In the genomic region with DNA sequence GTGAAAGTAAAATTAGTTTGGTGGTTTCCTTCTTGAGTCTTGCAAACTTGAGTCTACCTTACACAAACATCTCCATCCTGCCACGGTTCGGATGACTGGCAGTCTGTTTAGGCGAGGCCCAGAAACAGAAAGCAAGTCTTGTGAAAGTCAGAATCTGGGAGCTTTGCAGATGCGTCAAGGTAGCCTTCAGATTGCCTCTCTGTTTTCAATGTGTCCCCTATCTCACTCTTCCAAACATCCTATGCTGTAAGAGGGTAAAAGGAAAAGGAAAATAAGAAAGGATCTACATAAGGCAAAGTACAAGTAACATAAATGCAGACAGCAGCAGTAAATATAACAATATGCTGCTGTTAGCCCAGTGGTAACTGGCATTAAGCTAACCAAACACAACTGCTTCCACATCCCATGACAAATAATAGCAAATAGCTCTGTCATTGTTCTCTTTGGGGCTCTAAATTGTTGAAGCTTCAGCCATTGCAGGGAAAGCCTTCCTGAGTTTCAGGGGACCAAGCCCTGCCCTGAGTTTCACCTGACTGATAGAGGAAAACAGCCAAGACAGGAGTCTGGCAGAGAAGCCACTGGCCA, we compare ENCODE assay signal across 9 cellular contexts. TPM values are rescaled to one million over a fixed set of nuclear protein-coding genes. Genes with fewer than 3 reads are reported as not detected.
DNase-seq lines count a peak whose midpoint lies in the region; ATAC-seq and TF ChIP-seq lines count a peak whose summit lies in the region.
"Had no signal": no experiment of that assay in that cellular context is flagged by ENCODE, and none has a peak within 500 bp of the region (broad histone marks: within the 10 kb centered on the region; RNA-seq: fewer than 3 reads in every experiment).

No MANE protein-coding gene starts in this region.

- H3K36me3 ChIP-seq in GM06990 (ENCODE audit: control insufficient read depth, insufficient read depth, low read length) (no peaks in the 10 kb centered on the region), Peyer's patch (no peaks in the 10 kb centered on the region)

- peak; percentile 68 for DNase-seq in GM06990 (ENCODE audit: extremely low read depth, insufficient read length)
- DNase-seq in Peyer's patch = peak in 2 of 3 donors; percentile 82 to 85
- no peak for DNase-seq in mesothelial cell of epicardium (ENCODE audit: low spot score in 2 of 2, unreplicated experiment in 2 of 2)
- no peak for DNase-seq in NCI-H187 (lab: John Stamatoyannopoulos, UW)
- no peak for DNase-seq in middle frontal gyrus (ENCODE audit: extremely low spot score, low spot score)

- H3K9me3 ChIP-seq in Peyer's patch = no peaks in the 10 kb centered on the region

- no peak overlapping the region; the same call in 1 of the 2 replicates for H3K4me3 ChIP-seq in GM06990 (replicated peaks; ENCODE audit: low read depth, low read length)
- H3K4me3 ChIP-seq in Peyer's patch = no peak overlapping the region

- H3K36me3 Mint-ChIP-seq in activated naive CD8-positive, alpha-beta T cell = peaks cover 6% of the 10 kb centered on the region
- H3K36me3 Mint-ChIP-seq in mesothelial cell of epicardium = no peaks in the 10 kb centered on the region
- H3K36me3 Mint-ChIP-seq in stimulated activated naive CD8-positive, alpha-beta T cell treated with anti-CD3 and anti-CD28 coated beads, Interleukin-15, Interleukin-2, amounts not matched to agents 100 ng/mL and 50 ng/mL, for 24 hours (ENCODE audit: low read depth) = no peaks in the 10 kb centered on the region

- peak overlapping the region; percentile 58 for H3K4me3 Mint-ChIP-seq in activated naive CD8-positive, alpha-beta T cell
- H3K4me3 Mint-ChIP-seq in mesothelial cell of epicardium = peak overlapping the region; percentile 7
- H3K4me3 Mint-ChIP-seq in stimulated activated naive CD8-positive, alpha-beta T cell treated with anti-CD3 and anti-CD28 coated beads, Interleukin-15, Interleukin-2, amounts not matched to agents 100 ng/mL and 50 ng/mL, for 24 hours = peak overlapping the region; percentile 69

- H3K27ac ChIP-seq in Peyer's patch = peak overlapping the region; percentile 49 to 80 (median 70)

- TF ChIP-seq POLR2A in Peyer's patch (IDR thresholded peaks at IDR 0.05) = no peak

- H3K27ac Mint-ChIP-seq in activated naive CD8-positive, alpha-beta T cell = peak overlapping the region; percentile 83
- H3K27ac Mint-ChIP-seq in mesothelial cell of epicardium = peak overlapping the region; percentile 97
- peak overlapping the region; percentile 70 for H3K27ac Mint-ChIP-seq in stimulated activated naive CD8-positive, alpha-beta T cell treated with anti-CD3 and anti-CD28 coated beads, Interleukin-15, Interleukin-2, amounts not matched to agents 100 ng/mL and 50 ng/mL, for 24 hours

- peak; percentile 83 for ATAC-seq in GM21786 (IDR thresholded peaks at IDR 0.05; ENCODE audit: unreplicated experiment)

- no peaks in the 10 kb centered on the region for H3K27me3 ChIP-seq in GM06990 (replicated peaks; ENCODE audit: control insufficient read depth, insufficient read depth, low read length)
- H3K27me3 ChIP-seq in Peyer's patch = no peaks in the 10 kb centered on the region

- no peak for TF ChIP-seq CTCF in GM06990 (IDR thresholded peaks at IDR 0.05; ENCODE audit: insufficient read depth, low read length, poor library complexity, severe bottlenecking)
- TF ChIP-seq CTCF in Peyer's patch (IDR thresholded peaks at IDR 0.05) = no peak
- no peak for TF ChIP-seq CTCF in mesothelial cell of epicardium (IDR thresholded peaks at IDR 0.05; ENCODE audit: unreplicated experiment)

- H3K4me1 ChIP-seq in Peyer's patch = peaks cover 0 to 20% (median 2%) of the 10 kb centered on the region in 4 donors

- peaks cover 75% of the 10 kb centered on the region for H3K4me1 Mint-ChIP-seq in activated naive CD8-positive, alpha-beta T cell (ENCODE audit: low read depth)
- peaks cover 90% of the 10 kb centered on the region for H3K4me1 Mint-ChIP-seq in mesothelial cell of epicardium
- peaks cover 82% of the 10 kb centered on the region for H3K4me1 Mint-ChIP-seq in stimulated activated naive CD8-positive, alpha-beta T cell treated with anti-CD3 and anti-CD28 coated beads, Interleukin-15, Interleukin-2, amounts not matched to agents 100 ng/mL and 50 ng/mL, for 24 hours (ENCODE audit: low read depth)

- H3K9me3 Mint-ChIP-seq in activated naive CD8-positive, alpha-beta T cell (ENCODE audit: low read depth) = no peaks in the 10 kb centered on the region
- no peaks in the 10 kb centered on the region for H3K9me3 Mint-ChIP-seq in mesothelial cell of epicardium
- no peaks in the 10 kb centered on the region for H3K9me3 Mint-ChIP-seq in stimulated activated naive CD8-positive, alpha-beta T cell treated with anti-CD3 and anti-CD28 coated beads, Interleukin-15, Interleukin-2, amounts not matched to agents 100 ng/mL and 50 ng/mL, for 24 hours

- no peaks in the 10 kb centered on the region for H3K27me3 Mint-ChIP-seq in activated naive CD8-positive, alpha-beta T cell
- no peaks in the 10 kb centered on the region for H3K27me3 Mint-ChIP-seq in mesothelial cell of epicardium (ENCODE audit: low read depth)
- no peaks in the 10 kb centered on the region for H3K27me3 Mint-ChIP-seq in stimulated activated naive CD8-positive, alpha-beta T cell treated with anti-CD3 and anti-CD28 coated beads, Interleukin-15, Interleukin-2, amounts not matched to agents 100 ng/mL and 50 ng/mL, for 24 hours

RNA-seq across cellular contexts. Expression of a gene that starts 26.2 kb away (rescaled TPM):
- not detected for total RNA-seq in Peyer's patch
- total RNA-seq in mesothelial cell of epicardium = 0.57 to 0.95 TPM in 2 of 3 replicates, not detected in the other
- total RNA-seq: H1 had no signal

RNA-seq across cellular contexts. Expression of a gene that starts 49.6 kb away (rescaled TPM):
- total RNA-seq in Peyer's patch (10 to 100 TPM; 19.0 to 24.5 (median 20.4) TPM), mesothelial cell of epicardium (31.9 to 33.9 TPM (median 33.3 TPM) in 3 replicates)

Comparison
In these comparisons a context has a peak if more than half of its experiments do, and no peak if none do; other contexts are left out.
1. DNase-seq: peak in GM06990 (single experiment) and Peyer's patch (2 of 3); none in mesothelial cell of epicardium (0 of 2), NCI-H187 (0 of 2) and middle frontal gyrus (single experiment).
2. H3K4me3 Mint-ChIP-seq: peak in every context shown above with its lines; median percentile 69 in stimulated activated naive CD8-positive, alpha-beta T cell treated with anti-CD3 and anti-CD28 coated beads, Interleukin-15, Interleukin-2, amounts not matched to agents 100 ng/mL and 50 ng/mL, for 24 hours; 58 in activated naive CD8-positive, alpha-beta T cell; 7 in mesothelial cell of epicardium.
3. Peak in every context shown above with its lines, with median percentiles within 50 percentile points of each other: H3K27ac Mint-ChIP-seq.